1 cellular context compared by ENCODE assay signal in genomic region chr3:159786489-159787181, GRCh38.
A peak's percentile ranks its signal among the peaks of the same experiment; 100 is the strongest.
TF ChIP-seq lines count a peak whose summit lies in the region.

No MANE protein-coding gene starts in this region.

TF ChIP-seq in GM12878, 131 proteins besides CTCF, POLR2A, EP300 and RAD21 (continued from another document):
- TF ChIP-seq, protein P1, sequence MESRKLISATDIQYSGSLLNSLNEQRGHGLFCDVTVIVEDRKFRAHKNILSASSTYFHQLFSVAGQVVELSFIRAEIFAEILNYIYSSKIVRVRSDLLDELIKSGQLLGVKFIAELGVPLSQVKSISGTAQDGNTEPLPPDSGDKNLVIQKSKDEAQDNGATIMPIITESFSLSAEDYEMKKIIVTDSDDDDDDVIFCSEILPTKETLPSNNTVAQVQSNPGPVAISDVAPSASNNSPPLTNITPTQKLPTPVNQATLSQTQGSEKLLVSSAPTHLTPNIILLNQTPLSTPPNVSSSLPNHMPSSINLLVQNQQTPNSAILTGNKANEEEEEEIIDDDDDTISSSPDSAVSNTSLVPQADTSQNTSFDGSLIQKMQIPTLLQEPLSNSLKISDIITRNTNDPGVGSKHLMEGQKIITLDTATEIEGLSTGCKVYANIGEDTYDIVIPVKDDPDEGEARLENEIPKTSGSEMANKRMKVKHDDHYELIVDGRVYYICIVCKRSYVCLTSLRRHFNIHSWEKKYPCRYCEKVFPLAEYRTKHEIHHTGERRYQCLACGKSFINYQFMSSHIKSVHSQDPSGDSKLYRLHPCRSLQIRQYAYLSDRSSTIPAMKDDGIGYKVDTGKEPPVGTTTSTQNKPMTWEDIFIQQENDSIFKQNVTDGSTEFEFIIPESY (IDR thresholded peaks at IDR 0.05): no peak
- TF ChIP-seq CBFB (IDR thresholded peaks at IDR 0.05; ENCODE audit: low read depth): no peak
- TF ChIP-seq BHLHE40 (IDR thresholded peaks at IDR 0.05; ENCODE audit: borderline replicate concordance in 1 of 2, low read depth in 2 of 2, low read length in 1 of 2): peak in 1 of 2 experiments; percentile 35; a peak in 2 of 4 replicates
- peak; percentile 55; the same call in 1 of the 2 replicates for TF ChIP-seq BMI1 (IDR thresholded peaks at IDR 0.05; ENCODE audit: borderline replicate concordance)
- no peak for TF ChIP-seq LARP7 (IDR thresholded peaks at IDR 0.05)
- TF ChIP-seq TCF12 (IDR thresholded peaks at IDR 0.05; ENCODE audit: low read depth, low read length): no peak
- no peak for TF ChIP-seq MXI1 (IDR thresholded peaks at IDR 0.05; ENCODE audit: low read depth, low read length)
- TF ChIP-seq CBX5 (IDR thresholded peaks at IDR 0.05; ENCODE audit: low read depth): no peak
- TF ChIP-seq EGR1 (IDR thresholded peaks at IDR 0.05; ENCODE audit: borderline replicate concordance in 1 of 2, low read depth in 2 of 2, low read length in 2 of 2): no peak
- TF ChIP-seq, protein P2, sequence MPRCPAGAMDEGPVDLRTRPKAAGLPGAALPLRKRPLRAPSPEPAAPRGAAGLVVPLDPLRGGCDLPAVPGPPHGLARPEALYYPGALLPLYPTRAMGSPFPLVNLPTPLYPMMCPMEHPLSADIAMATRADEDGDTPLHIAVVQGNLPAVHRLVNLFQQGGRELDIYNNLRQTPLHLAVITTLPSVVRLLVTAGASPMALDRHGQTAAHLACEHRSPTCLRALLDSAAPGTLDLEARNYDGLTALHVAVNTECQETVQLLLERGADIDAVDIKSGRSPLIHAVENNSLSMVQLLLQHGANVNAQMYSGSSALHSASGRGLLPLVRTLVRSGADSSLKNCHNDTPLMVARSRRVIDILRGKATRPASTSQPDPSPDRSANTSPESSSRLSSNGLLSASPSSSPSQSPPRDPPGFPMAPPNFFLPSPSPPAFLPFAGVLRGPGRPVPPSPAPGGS (IDR thresholded peaks at IDR 0.05; ENCODE audit: borderline replicate concordance, insufficient read depth, low read depth, low read length, poor library complexity, severe bottlenecking): no peak
- TF ChIP-seq GABPA (IDR thresholded peaks at IDR 0.05; ENCODE audit: low read depth): no peak
- no peak for TF ChIP-seq ZBED1 (IDR thresholded peaks at IDR 0.05; ENCODE audit: borderline replicate concordance)
- TF ChIP-seq CREM (IDR thresholded peaks at IDR 0.05; ENCODE audit: low read depth): no peak
- no peak for TF ChIP-seq ZSCAN29 (IDR thresholded peaks at IDR 0.05)
- no peak for TF ChIP-seq ZNF217 (IDR thresholded peaks at IDR 0.05)
- peak; percentile 59; the same call in 1 of the 2 replicates for TF ChIP-seq MTA2 (IDR thresholded peaks at IDR 0.05; ENCODE audit: low read depth)
- no peak for TF ChIP-seq ZNF384 (IDR thresholded peaks at IDR 0.05; ENCODE audit: borderline replicate concordance, low read depth, low read length)
- TF ChIP-seq EED (IDR thresholded peaks at IDR 0.05; ENCODE audit: low read depth): peak; percentile 20; the same call in 1 of the 2 replicates
- no peak for TF ChIP-seq FOXK2 (IDR thresholded peaks at IDR 0.05)
- TF ChIP-seq, protein P3, sequence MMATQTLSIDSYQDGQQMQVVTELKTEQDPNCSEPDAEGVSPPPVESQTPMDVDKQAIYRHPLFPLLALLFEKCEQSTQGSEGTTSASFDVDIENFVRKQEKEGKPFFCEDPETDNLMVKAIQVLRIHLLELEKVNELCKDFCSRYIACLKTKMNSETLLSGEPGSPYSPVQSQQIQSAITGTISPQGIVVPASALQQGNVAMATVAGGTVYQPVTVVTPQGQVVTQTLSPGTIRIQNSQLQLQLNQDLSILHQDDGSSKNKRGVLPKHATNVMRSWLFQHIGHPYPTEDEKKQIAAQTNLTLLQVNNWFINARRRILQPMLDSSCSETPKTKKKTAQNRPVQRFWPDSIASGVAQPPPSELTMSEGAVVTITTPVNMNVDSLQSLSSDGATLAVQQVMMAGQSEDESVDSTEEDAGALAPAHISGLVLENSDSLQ (IDR thresholded peaks at IDR 0.05): peak; percentile 44; the same call in 1 of the 2 replicates
- 0 out of 2 replicates have a peak, but pooled peaks have one; percentile 19 for TF ChIP-seq IKZF1 (conservative IDR thresholded peaks at IDR 0.05)
- TF ChIP-seq ZZZ3 (IDR thresholded peaks at IDR 0.05; ENCODE audit: control insufficient read depth, insufficient read length, low read depth): no peak
- TF ChIP-seq IKZF2 (IDR thresholded peaks at IDR 0.05): peak; percentile 69 to 85
- peak; percentile 66 for TF ChIP-seq RUNX3 (IDR thresholded peaks at IDR 0.05; ENCODE audit: low read length)
- TF ChIP-seq HDAC6 (IDR thresholded peaks at IDR 0.05; ENCODE audit: unreplicated experiment): no peak
- TF ChIP-seq, protein P4, sequence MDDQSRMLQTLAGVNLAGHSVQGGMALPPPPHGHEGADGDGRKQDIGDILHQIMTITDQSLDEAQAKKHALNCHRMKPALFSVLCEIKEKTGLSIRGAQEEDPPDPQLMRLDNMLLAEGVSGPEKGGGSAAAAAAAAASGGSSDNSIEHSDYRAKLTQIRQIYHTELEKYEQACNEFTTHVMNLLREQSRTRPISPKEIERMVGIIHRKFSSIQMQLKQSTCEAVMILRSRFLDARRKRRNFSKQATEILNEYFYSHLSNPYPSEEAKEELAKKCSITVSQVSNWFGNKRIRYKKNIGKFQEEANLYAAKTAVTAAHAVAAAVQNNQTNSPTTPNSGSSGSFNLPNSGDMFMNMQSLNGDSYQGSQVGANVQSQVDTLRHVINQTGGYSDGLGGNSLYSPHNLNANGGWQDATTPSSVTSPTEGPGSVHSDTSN (IDR thresholded peaks at IDR 0.05; ENCODE audit: insufficient replicate concordance, low read depth, low read length): peak; percentile 26
- TF ChIP-seq MEF2A (IDR thresholded peaks at IDR 0.05; ENCODE audit: insufficient read depth, low read depth, low read length): no peak
- TF ChIP-seq DPF2 (IDR thresholded peaks at IDR 0.05): peak; percentile 41; the same call in 1 of the 2 replicates
